In the genomic region with DNA sequence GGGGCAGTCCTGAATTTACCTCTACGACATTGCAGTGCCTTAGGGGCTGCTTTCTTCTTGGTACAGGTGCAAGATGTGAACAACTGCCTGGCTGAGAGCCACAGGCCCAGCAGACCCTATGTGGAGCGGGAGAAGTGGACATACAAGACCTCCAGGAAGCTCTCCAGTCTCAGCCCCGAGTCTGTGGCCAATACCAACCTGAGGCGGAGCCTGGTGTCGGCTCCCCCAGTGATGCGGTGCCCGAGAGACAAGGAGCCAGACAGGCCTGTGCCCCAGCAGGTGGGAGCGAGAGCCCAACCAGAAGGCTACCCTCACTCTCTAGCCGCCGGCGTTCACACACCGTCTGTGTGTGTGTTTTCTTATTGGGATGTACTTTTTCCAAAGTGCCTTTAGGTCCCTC, we compare ENCODE assay signal across 19 cellular contexts. TPM values are rescaled to one million over a fixed set of nuclear protein-coding genes. Genes with fewer than 3 reads are reported as not detected.
"Had no signal": no experiment of that assay in that cellular context is flagged by ENCODE, and none has a peak within 500 bp of the region (broad histone marks: within the 10 kb centered on the region; RNA-seq: fewer than 3 reads in every experiment).

No MANE protein-coding gene starts in this region.

- H3K27me3 Mint-ChIP-seq: activated CD8-positive, alpha-beta memory T cell treated with anti-CD3 and anti-CD28 coated beads, Interleukin-2, amount 10 ng/mL, durations not matched to agents 7 days and 5 days had no signal

- H3K4me3 ChIP-seq: dorsolateral prefrontal cortex, ovary, thyroid gland, uterus had no signal

- H3K9me3 ChIP-seq: ovary, thyroid gland, uterus had no signal

- H3K27me3 ChIP-seq: dorsolateral prefrontal cortex, ovary, thyroid gland, uterus had no signal

- H3K4me3 Mint-ChIP-seq: activated CD8-positive, alpha-beta memory T cell treated with anti-CD3 and anti-CD28 coated beads, Interleukin-2, amount 10 ng/mL, durations not matched to agents 7 days and 5 days; activated T-cell treated with anti-CD3 and anti-CD28 coated beads, Interleukin-2, amount 50 U/mL, for 4 hours; mesothelial cell of epicardium had no signal

- H3K27ac ChIP-seq: dorsolateral prefrontal cortex, ovary, thyroid gland, uterus had no signal

- H3K4me1 ChIP-seq: thyroid gland, uterus had no signal

- H3K4me1 Mint-ChIP-seq: activated CD8-positive, alpha-beta memory T cell treated with anti-CD3 and anti-CD28 coated beads, Interleukin-2, amount 10 ng/mL, durations not matched to agents 7 days and 5 days; mesothelial cell of epicardium had no signal

- H3K27ac Mint-ChIP-seq: activated CD8-positive, alpha-beta memory T cell treated with anti-CD3 and anti-CD28 coated beads, Interleukin-2, amount 10 ng/mL, durations not matched to agents 7 days and 5 days; mesothelial cell of epicardium had no signal

- H3K36me3 ChIP-seq: ovary, thyroid gland, uterus had no signal

- H3K36me3 Mint-ChIP-seq: mesothelial cell of epicardium had no signal

- DNase-seq: activated CD4-positive, alpha-beta T cell treated with anti-CD3 and anti-CD28 coated beads for 1 hour; activated CD4-positive, alpha-beta T cell treated with anti-CD3 and anti-CD28 coated beads, Interleukin-2, amount 50 U/mL, for 48 hours; activated CD8-positive, alpha-beta memory T cell treated with anti-CD3 and anti-CD28 coated beads, Interleukin-2, amount 10 ng/mL, durations not matched to agents 7 days and 5 days; activated effector memory CD4-positive, alpha-beta T cell treated with Interleukin-2 at 50 U/mL for 16 hours; activated naive CD4-positive, alpha-beta T cell treated with anti-CD3 and anti-CD28 coated beads, Interleukin-2, amount 50 U/mL, for 16 hours; activated T-cell treated with anti-CD3 and anti-CD28 coated beads, Interleukin-2, amount 50 U/mL, for 4 hours; dorsolateral prefrontal cortex; erythroblast; kidney glomerular epithelial cell; left ventricle myocardium superior; ovary; stimulated activated CD4-positive, alpha-beta T cell treated with anti-CD3 and anti-CD28 coated beads, Interleukin-12 subunit alpha, Interleukin-12 subunit beta, amount 100 ng/mL, for 4 hours; stimulated activated CD4-positive, alpha-beta T cell treated with anti-CD3 and anti-CD28 coated beads, Interleukin-2, amount 100 ng/mL, for 24 hours; T-helper 1 cell; thyroid gland; uterus had no signal

- ATAC-seq: activated CD8-positive, alpha-beta memory T cell treated with anti-CD3 and anti-CD28 coated beads, Interleukin-2, amount 10 ng/mL, durations not matched to agents 7 days and 5 days; activated T-cell treated with anti-CD3 and anti-CD28 coated beads, Interleukin-2, amount 50 U/mL, for 4 hours; left ventricle myocardium superior had no signal

RNA-seq across cellular contexts. Expression of gene EFCAB8, which starts 59.6 kb away (rescaled TPM):
- total RNA-seq: left ventricle myocardium superior, myocyte had no signal
- polyA plus RNA-seq: neural cell, ovary had no signal
